ENCODE assay signal across 14 cellular contexts in genomic region chr2:46737577-46737976, GRCh38. TPM values are rescaled to one million over a fixed set of nuclear protein-coding genes. Genes with fewer than 3 reads are reported as not detected.
DNase-seq lines count a peak whose midpoint lies in the region; FAIRE-seq and TF ChIP-seq lines count a peak whose summit lies in the region.
"Had no signal": no experiment of that assay in that cellular context is flagged by ENCODE, and none has a peak within 500 bp of the region (broad histone marks: within the 10 kb centered on the region; RNA-seq: fewer than 3 reads in every experiment).

No MANE protein-coding gene starts in this region.

- H3K27me3 Mint-ChIP-seq in MCF 10A (ENCODE audit: insufficient read depth, unreplicated experiment) = no peaks in the 10 kb centered on the region
- H3K27me3 Mint-ChIP-seq: type B pancreatic cell had no signal

- CTCF ChIA-PET in MCF 10A (lab: Yijun Ruan, JAX) (interaction anchor here (0.6 kb wide), 2 partner anchors 48 to 780 kb away, joined by 3 read pairs; no protein-coding TSS in a partner anchor), RWPE1 (lab: Yijun Ruan, JAX) (interaction anchor here (0.6 to 0.7 kb wide), 2 partner anchors 175 to 682 kb away, joined by 3 read pairs; no protein-coding TSS in a partner anchor)

- no peak overlapping the region for H3K4me3 Mint-ChIP-seq in MCF 10A (ENCODE audit: unreplicated experiment)
- H3K4me3 Mint-ChIP-seq: activated T-cell treated with anti-CD3 and anti-CD28 coated beads, Interleukin-2, amount 50 U/mL, for 4 hours; type B pancreatic cell had no signal

- H3K36me3 ChIP-seq in breast epithelium (no peaks in the 10 kb centered on the region), hepatocyte (replicated peaks; ENCODE audit: insufficient read depth, low read depth) (no peaks in the 10 kb centered on the region), WERI-Rb-1 (no peaks in the 10 kb centered on the region), vagina (no peaks in the 10 kb centered on the region)
- H3K36me3 ChIP-seq: brain microvascular endothelial cell had no signal

- H3K27ac Mint-ChIP-seq in MCF 10A (ENCODE audit: low read depth, unreplicated experiment) = no peak overlapping the region

- H3K36me3 Mint-ChIP-seq in MCF 10A (ENCODE audit: insufficient read depth, unreplicated experiment) = no peaks in the 10 kb centered on the region

- H3K79me2 ChIP-seq in hepatocyte = peaks cover 100% of the 10 kb centered on the region

- TF ChIP-seq CTCF in MCF 10A (IDR thresholded peaks at IDR 0.05; ENCODE audit: unreplicated experiment) (no peak), breast epithelium (IDR thresholded peaks at IDR 0.05) (no peak), RWPE1 (conservative IDR thresholded peaks at IDR 0.05; ENCODE audit: low read depth) (no peak), hepatocyte (IDR thresholded peaks at IDR 0.05; ENCODE audit: poor library complexity) (no peak), WERI-Rb-1 (IDR thresholded peaks at IDR 0.05; ENCODE audit: low read depth, low read length) (no peak), vagina (IDR thresholded peaks at IDR 0.05) (no peak)

- no peak for FAIRE-seq in frontal cortex (lab: Jason Lieb, UNC)

- no TSS peak for BruUV-seq in MCF 10A (replicated peaks; lab: Mats Ljungman, UMichigan)

- H3K9me3 ChIP-seq in breast epithelium = no peaks in the 10 kb centered on the region
- no peaks in the 10 kb centered on the region for H3K9me3 ChIP-seq in hepatocyte (ENCODE audit: low read depth)
- no peaks in the 10 kb centered on the region for H3K9me3 ChIP-seq in WERI-Rb-1 (ENCODE audit: severe bottlenecking)
- H3K9me3 ChIP-seq in vagina = no peaks in the 10 kb centered on the region

- peaks cover 21% of the 10 kb centered on the region for H3K4me1 Mint-ChIP-seq in MCF 10A (ENCODE audit: insufficient read depth, unreplicated experiment)

- H4K20me1 ChIP-seq in hepatocyte (ENCODE audit: insufficient read depth, poor library complexity, severe bottlenecking) = peaks cover 43% of the 10 kb centered on the region

- peaks cover 0 to 4% of the 10 kb centered on the region in 2 donors for H3K4me1 ChIP-seq in breast epithelium
- H3K4me1 ChIP-seq in hepatocyte (ENCODE audit: insufficient read depth) = no peaks in the 10 kb centered on the region
- peaks cover 15% of the 10 kb centered on the region for H3K4me1 ChIP-seq in vagina

- no peaks in the 10 kb centered on the region for H3K9me3 Mint-ChIP-seq in MCF 10A (ENCODE audit: unreplicated experiment)
- H3K9me3 Mint-ChIP-seq: type B pancreatic cell had no signal

- intact Hi-C loops in MCF 10A (cut with micrococcal nuclease) = no loop called here
- intact Hi-C loops in breast epithelium (cut with DNase I; ENCODE audit: low total_unique reads) = no loop called here
- intact Hi-C loops in vagina (cut with DNase I) = no loop called here

- H3K4me2 ChIP-seq in hepatocyte = no peak overlapping the region

- no peak for TF ChIP-seq POLR2A in breast epithelium (IDR thresholded peaks at IDR 0.05)
- no peak for TF ChIP-seq POLR2A in vagina (IDR thresholded peaks at IDR 0.05)

- POLR2A ChIA-PET in MCF 10A (lab: Yijun Ruan, JAX) (interaction anchor here (0.7 to 1.7 kb wide), 4 partner anchors 15 to 136 kb away, joined by 3 to 5 read pairs (median 4); no protein-coding TSS in a partner anchor), RWPE1 (lab: Yijun Ruan, JAX; ENCODE audit: low non-redundant PET) (no interaction called here)

- H2AFZ ChIP-seq in hepatocyte = no peak overlapping the region

- H3K27ac ChIP-seq in breast epithelium = no peak overlapping the region
- H3K27ac ChIP-seq in RWPE1 = no peak overlapping the region
- H3K27ac ChIP-seq in hepatocyte = no peak overlapping the region
- H3K27ac ChIP-seq in WERI-Rb-1 = no peak overlapping the region
- H3K27ac ChIP-seq in vagina = no peak overlapping the region
- H3K27ac ChIP-seq: brain microvascular endothelial cell had no signal

- 52% methylated on average over 1 of the region's 1 CpG for WGBS in hepatocyte (ENCODE audit: low lambda C conversion rate, missing lambda C conversion rate)

- H3K9me2 ChIP-seq in hepatocyte (replicated peaks; ENCODE audit: insufficient read depth) = no peaks in the 10 kb centered on the region

- no peaks in the 10 kb centered on the region for H3K27me3 ChIP-seq in breast epithelium
- no peaks in the 10 kb centered on the region for H3K27me3 ChIP-seq in hepatocyte
- no peaks in the 10 kb centered on the region for H3K27me3 ChIP-seq in WERI-Rb-1 (ENCODE audit: insufficient read depth, low read depth, severe bottlenecking)
- no peaks in the 10 kb centered on the region for H3K27me3 ChIP-seq in vagina
- H3K27me3 ChIP-seq: brain microvascular endothelial cell had no signal

- peak; percentile 54 for DNase-seq in MCF 10A (ENCODE audit: unreplicated experiment)
- DNase-seq in breast epithelium (ENCODE audit: low spot score in 2 of 2) = no peak
- DNase-seq in RWPE1 (ENCODE audit: low spot score) = peak; percentile 42
- DNase-seq in hepatocyte (ENCODE audit: low spot score) = peak; percentile 29
- DNase-seq in AML-193 (lab: John Stamatoyannopoulos, UW) = no peak
- no peak for DNase-seq in WERI-Rb-1
- no peak for DNase-seq in vagina (ENCODE audit: extremely low spot score in 2 of 2)
- DNase-seq in frontal cortex (ENCODE audit: low spot score in 2 of 2) = no peak
- DNase-seq: activated T-cell treated with anti-CD3 and anti-CD28 coated beads, Interleukin-2, amount 50 U/mL, for 4 hours; brain microvascular endothelial cell; DMS79; KG1; NCI-H446 had no signal

- no peak overlapping the region for H3K4me3 ChIP-seq in breast epithelium
- no peak overlapping the region for H3K4me3 ChIP-seq in hepatocyte
- H3K4me3 ChIP-seq in WERI-Rb-1 (ENCODE audit: low read depth, low read length) = no peak overlapping the region
- no peak overlapping the region for H3K4me3 ChIP-seq in vagina

RNA-seq across cellular contexts. Expression of gene SOCS5, which starts 38.5 kb away (rescaled TPM):
- total RNA-seq in MCF 10A (2022) = 9.8 and 10.9 TPM in 2 replicates
- 10 to 100 TPM; 38.0 to 83.6 (median 40.0) TPM for total RNA-seq in breast epithelium
- 28.8 and 31.6 TPM in 2 replicates for total RNA-seq in hepatocyte
- polyA plus RNA-seq in hepatocyte = 5.0 and 7.4 TPM in 2 replicates
- total RNA-seq in vagina = 26.0 TPM
- 37.9 TPM for total RNA-seq in frontal cortex

Comparison
In these comparisons a context has a peak if more than half of its experiments do, and no peak if none do; other contexts are left out.
1. DNase-seq: peak in MCF 10A (single experiment), RWPE1 (single experiment) and hepatocyte (single experiment); none in breast epithelium (0 of 2), AML-193 (0 of 2), WERI-Rb-1 (single experiment), vagina (0 of 2) and frontal cortex (0 of 2).